In genomic region chr14:103246089-103246488, GRCh38 we compare ENCODE assay signal across 28 cellular contexts.
A peak's percentile ranks its signal among the peaks of the same experiment; 100 is the strongest.
DNase-seq lines count a peak whose midpoint lies in the region; ATAC-seq and TF ChIP-seq lines count a peak whose summit lies in the region.
"Had no signal": no experiment of that assay in that cellular context is flagged by ENCODE, and none has a peak within 500 bp of the region (broad histone marks: within the 10 kb centered on the region; RNA-seq: fewer than 3 reads in every experiment).

No MANE protein-coding gene starts in this region.

- no peaks in the 10 kb centered on the region for H3K9me3 ChIP-seq in SJSA1 (replicated peaks)
- H3K9me3 ChIP-seq in right lobe of liver = no peaks in the 10 kb centered on the region
- H3K9me3 ChIP-seq in testis = no peaks in the 10 kb centered on the region
- H3K9me3 ChIP-seq: breast epithelium, SJCRH30, thoracic aorta had no signal

- H3K9me3 Mint-ChIP-seq in GM23338 = peaks cover 32% of the 10 kb centered on the region

- H3K4me3 ChIP-seq in GM23338 (no peak overlapping the region), SJSA1 (no peak overlapping the region), right lobe of liver (no peak overlapping the region), testis (no peak overlapping the region)
- H3K4me3 ChIP-seq: BLaER1 treated with 17β-estradiol and CSF1 and Interleukin-3, amounts not matched to agents 10 nM and 100 nM; breast epithelium; lung; neural progenitor cell; SJCRH30; thoracic aorta had no signal

- peaks cover 10% of the 10 kb centered on the region for H3K36me3 Mint-ChIP-seq in GM23338 (ENCODE audit: low read depth)
- H3K36me3 Mint-ChIP-seq: activated CD4-positive, alpha-beta memory T cell treated with anti-CD3 and anti-CD28 coated beads for 36 hours; neural progenitor cell had no signal

- no peaks in the 10 kb centered on the region for H3K4me1 Mint-ChIP-seq in GM23338

- TF ChIP-seq POLR2A in right lobe of liver (IDR thresholded peaks at IDR 0.05) (no peak), testis (IDR thresholded peaks at IDR 0.05) (no peak)

- no peaks in the 10 kb centered on the region for H3F3A ChIP-seq in GM23338 (replicated peaks; ENCODE audit: low read depth)

- H3K27me3 ChIP-seq in GM23338 (ENCODE audit: insufficient read depth) = no peaks in the 10 kb centered on the region
- H3K27me3 ChIP-seq in SJSA1 (replicated peaks) = no peaks in the 10 kb centered on the region
- no peaks in the 10 kb centered on the region for H3K27me3 ChIP-seq in right lobe of liver
- no peaks in the 10 kb centered on the region for H3K27me3 ChIP-seq in testis
- H3K27me3 ChIP-seq in foreskin keratinocyte = peaks cover 19% of the 10 kb centered on the region
- H3K27me3 ChIP-seq: BLaER1 treated with 17β-estradiol and CSF1 and Interleukin-3, amounts not matched to agents 10 nM and 100 nM; breast epithelium; neural progenitor cell; SJCRH30 had no signal

- H3K4me1 ChIP-seq in GM23338 (ENCODE audit: insufficient read depth) (no peaks in the 10 kb centered on the region), SJSA1 (replicated peaks) (peaks cover 23% of the 10 kb centered on the region), right lobe of liver (peaks cover 0 to 31% (median 7%) of the 10 kb centered on the region in 4 donors), testis (peaks cover 10% of the 10 kb centered on the region), foreskin keratinocyte (peaks cover 3% of the 10 kb centered on the region)
- H3K4me1 ChIP-seq: breast epithelium, SJCRH30 had no signal

- no peak overlapping the region for H3K4me2 ChIP-seq in GM23338
- H3K4me2 ChIP-seq: BLaER1 treated with 17β-estradiol and CSF1 and Interleukin-3, amounts not matched to agents 10 nM and 100 nM; neural progenitor cell had no signal

- no peak overlapping the region for H3K27ac Mint-ChIP-seq in GM23338
- H3K27ac Mint-ChIP-seq: activated CD4-positive, alpha-beta memory T cell treated with anti-CD3 and anti-CD28 coated beads for 36 hours; neural progenitor cell had no signal

- ATAC-seq in GM23338 (no peak), right lobe of liver (peak; percentile 49 to 75 (median 71)), HG03175 (IDR thresholded peaks at IDR 0.05; ENCODE audit: unreplicated experiment) (no peak), foreskin keratinocyte (no peak)

- H3K27ac ChIP-seq in GM23338 (ENCODE audit: low read depth) = no peak overlapping the region
- H3K27ac ChIP-seq in SJSA1 = peak overlapping the region; percentile 16
- H3K27ac ChIP-seq in right lobe of liver = peak overlapping the region; percentile 37 to 90 (median 65)
- peak overlapping the region; percentile 28 to 57 for H3K27ac ChIP-seq in testis
- no peak overlapping the region for H3K27ac ChIP-seq in foreskin keratinocyte
- H3K27ac ChIP-seq: BLaER1 treated with 17β-estradiol and CSF1 and Interleukin-3, amounts not matched to agents 10 nM and 100 nM; breast epithelium; neural progenitor cell; SJCRH30; thoracic aorta had no signal

- peak overlapping the region; percentile 70; the same call in 1 of the 2 replicates for H2AFZ ChIP-seq in GM23338
- H2AFZ ChIP-seq: neural progenitor cell had no signal

- H3K79me2 ChIP-seq in GM23338 (replicated peaks; ENCODE audit: insufficient read depth) = no peaks in the 10 kb centered on the region

- intact Hi-C loops in right lobe of liver (cut with DNase I) = no loop called here
- intact Hi-C loops in testis (cut with DNase I; ENCODE audit: low total_unique reads) = no loop called here

- no peaks in the 10 kb centered on the region for H4K20me1 ChIP-seq in GM23338 (replicated peaks; ENCODE audit: insufficient read depth)
- H4K20me1 ChIP-seq: BLaER1 treated with 17β-estradiol and CSF1 and Interleukin-3, amounts not matched to agents 10 nM and 100 nM had no signal

- 0 out of 2 replicates have a peak, but pooled peaks cover 3% of the 10 kb centered on the region for H3K9me2 ChIP-seq in GM23338 (ENCODE audit: insufficient read depth)

- TF ChIP-seq CTCF in GM23338 (conservative IDR thresholded peaks at IDR 0.05; ENCODE audit: low read depth in 2 of 2) (no peak), right lobe of liver (IDR thresholded peaks at IDR 0.05) (no peak), testis (IDR thresholded peaks at IDR 0.05) (no peak), foreskin keratinocyte (conservative IDR thresholded peaks at IDR 0.05) (no peak)

- H3K4me3 Mint-ChIP-seq in GM23338 = no peak overlapping the region
- H3K4me3 Mint-ChIP-seq: activated CD4-positive, alpha-beta memory T cell treated with anti-CD3 and anti-CD28 coated beads for 36 hours; neural progenitor cell had no signal

- DNase-seq in GM23338 (ENCODE audit: low spot score) (no peak), SJSA1 (ENCODE audit: low read depth in 1 of 2, low spot score in 2 of 2) (no peak), right lobe of liver (no peak), testis (no peak), NCI-H345 (lab: John Stamatoyannopoulos, UW) (no peak), C1 segment of cervical spinal cord (lab: John Stamatoyannopoulos, UW) (no peak), foreskin keratinocyte (no peak)
- DNase-seq: activated CD4-positive, alpha-beta memory T cell treated with anti-CD3 and anti-CD28 coated beads for 36 hours; activated CD4-positive, CD25-positive, alpha-beta regulatory T cell treated with anti-CD3 and anti-CD28 coated beads, Interleukin-2, amount 50 U/mL, for 72 hours; activated CD8-positive, alpha-beta memory T cell treated with anti-CD3 and anti-CD28 coated beads, Interleukin-2, amount 50 U/mL, for 4 hours; activated naive CD4-positive, alpha-beta T cell treated with anti-CD3 and anti-CD28 coated beads, Interleukin-2, amount 50 U/mL, for 16 hours; amygdala; DMS79; effector memory CD4-positive, alpha-beta T cell; GF-D8; glutamatergic neuron; NCI-H1105; NCI-H187 treated with DMSO at 0.1 percent for 48 hours; NCI-H69; posterior cingulate gyrus; SJCRH30; stimulated activated naive CD4-positive, alpha-beta T cell treated with Interleukin-2 at 50 U/mL for 16 hours had no signal

- WGBS in right lobe of liver (ENCODE audit: insufficient coverage, low coverage, low lambda C conversion rate, missing lambda C conversion rate) = no CpG with 5 or more reads among the region's 1 CpG
- 0% methylated on average over 1 of the region's 1 CpG for WGBS in testis, 2 donors

- H3K27me3 Mint-ChIP-seq in GM23338 (ENCODE audit: insufficient read depth, low read depth, poor library complexity) = peaks cover 8% of the 10 kb centered on the region

- H3K36me3 ChIP-seq in GM23338 (ENCODE audit: insufficient read depth) (no peaks in the 10 kb centered on the region), SJSA1 (no peaks in the 10 kb centered on the region), right lobe of liver (no peaks in the 10 kb centered on the region), testis (ENCODE audit: low read depth, missing control alignments) (no peaks in the 10 kb centered on the region)
- H3K36me3 ChIP-seq: BLaER1 treated with 17β-estradiol and CSF1 and Interleukin-3, amounts not matched to agents 10 nM and 100 nM; breast epithelium; neural progenitor cell; SJCRH30; thoracic aorta had no signal

TF ChIP-seq in GM23338, 12 proteins besides CTCF, POLR2A, EP300 and RAD21 (continues in another document):
- TF ChIP-seq CREB1 (CRISPR knock-in tag; IDR thresholded peaks at IDR 0.05; ENCODE audit: low read depth) (no peak), ZNF331 (CRISPR knock-in tag; IDR thresholded peaks at IDR 0.05; ENCODE audit: low read depth) (no peak), ETS1 (IDR thresholded peaks at IDR 0.05) (no peak), REST (IDR thresholded peaks at IDR 0.05; ENCODE audit: unreplicated experiment) (no peak), EZH2phosphoT487 (IDR thresholded peaks at IDR 0.05; ENCODE audit: unreplicated experiment) (no peak), POLR2AphosphoS5 (IDR thresholded peaks at IDR 0.05; ENCODE audit: low read depth) (no peak)

Comparison
In these comparisons a context has a peak if more than half of its experiments do, and no peak if none do; other contexts are left out.
1. ATAC-seq: peak in right lobe of liver (4 of 4); none in GM23338 (single experiment), HG03175 (single experiment) and foreskin keratinocyte (single experiment).
2. H3K27ac ChIP-seq: peak in SJSA1 (single experiment), right lobe of liver (3 of 3) and testis (2 of 2); none in GM23338 (single experiment) and foreskin keratinocyte (single experiment).